ENCODE assay signal across 13 cellular contexts in the genomic region with DNA sequence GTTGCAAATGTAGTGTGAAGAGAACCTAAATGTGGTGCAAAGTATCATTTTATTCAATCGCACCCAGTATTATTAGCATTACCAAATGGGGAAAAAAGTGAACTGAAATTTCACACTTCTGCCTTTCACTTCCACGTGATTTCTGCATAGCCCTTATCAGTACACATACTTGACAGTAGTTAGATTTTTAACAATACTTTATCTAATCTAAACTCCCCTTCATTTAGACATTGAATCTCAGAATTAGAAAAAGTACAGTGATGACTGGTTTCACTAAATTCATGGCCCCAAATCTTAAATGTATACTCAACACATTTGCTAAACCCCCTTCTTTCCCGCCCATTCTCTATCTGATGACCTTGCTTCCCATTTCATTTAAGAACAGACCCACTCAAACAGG. TPM values are rescaled to one million over a fixed set of nuclear protein-coding genes. Genes with fewer than 3 reads are reported as not detected.
DNase-seq lines count a peak whose midpoint lies in the region; ATAC-seq and TF ChIP-seq lines count a peak whose summit lies in the region.
"Had no signal": no experiment of that assay in that cellular context is flagged by ENCODE, and none has a peak within 500 bp of the region (broad histone marks: within the 10 kb centered on the region; RNA-seq: fewer than 3 reads in every experiment).

No MANE protein-coding gene starts in this region.

- H3K27me3 Mint-ChIP-seq in natural killer cell (ENCODE audit: low read depth in 2 of 2) = no peaks in the 10 kb centered on the region

- H3K36me3 Mint-ChIP-seq in natural killer cell = peaks cover 4% of the 10 kb centered on the region

- DNase-seq in natural killer cell (no peak), germinal center (ENCODE audit: low spot score) (no peak), left ventricle myocardium superior (no peak), erythroblast (lab: John Stamatoyannopoulos, UW) (no peak)
- DNase-seq in activated CD8-positive, alpha-beta memory T cell treated with anti-CD3 and anti-CD28 coated beads, Interleukin-2, amount 50 U/mL, for 48 hours = no peak
- DNase-seq: activated CD4-positive, alpha-beta T cell treated with anti-CD3 and anti-CD28 coated beads, Interleukin-2, amount 50 U/mL, for 48 hours; amygdala; NCI-H1417 treated with DMSO at 0.1 percent for 48 hours; posterior cingulate gyrus had no signal

- TF ChIP-seq CTCF in natural killer cell (IDR thresholded peaks at IDR 0.05) = no peak

- no peaks in the 10 kb centered on the region for H3K9me3 Mint-ChIP-seq in natural killer cell

- no peak overlapping the region for H3K4me3 Mint-ChIP-seq in natural killer cell

- H3K4me1 Mint-ChIP-seq in natural killer cell = peaks cover 59 to 60% of the 10 kb centered on the region in 2 donors

- intact Hi-C loops in natural killer cell (cut with micrococcal nuclease) = no loop called here
- intact Hi-C loops in left ventricle myocardium superior (cut with micrococcal nuclease) = no loop called here

- ATAC-seq in GM18907 (IDR thresholded peaks at IDR 0.05; ENCODE audit: unreplicated experiment) (peak; percentile 59), GM21786 (IDR thresholded peaks at IDR 0.05; ENCODE audit: unreplicated experiment) (peak; percentile 46), HG03354 (IDR thresholded peaks at IDR 0.05; ENCODE audit: poor library complexity, severe bottlenecking, unreplicated experiment) (peak; percentile 67), natural killer cell (peak in 2 of 3 donors; percentile 30 to 37), left ventricle myocardium superior (no peak)

- peak overlapping the region; percentile 22 to 36 for H3K27ac Mint-ChIP-seq in natural killer cell

- TF ChIP-seq POLR2A in erythroblast (IDR thresholded peaks at IDR 0.05; ENCODE audit: low read length) = no peak

RNA-seq across cellular contexts. Expression of a gene that starts 14.3 kb away (rescaled TPM):
- total RNA-seq in natural killer cell (10 to 100 TPM; 37.3 to 49.9 (median 39.5) TPM), left ventricle myocardium superior (59.0 TPM)

RNA-seq across cellular contexts. Expression of a gene that starts 39.4 kb away (rescaled TPM):
- total RNA-seq in natural killer cell (not detected), left ventricle myocardium superior (not detected)
- total RNA-seq: kidney epithelial cell had no signal

RNA-seq across cellular contexts. Expression of a gene that starts 53.8 kb away (rescaled TPM):
- total RNA-seq in natural killer cell = not detected
- total RNA-seq in left ventricle myocardium superior = not detected
- total RNA-seq: kidney epithelial cell had no signal
